ENCODE assay signal across 29 cellular contexts in the genomic region with DNA sequence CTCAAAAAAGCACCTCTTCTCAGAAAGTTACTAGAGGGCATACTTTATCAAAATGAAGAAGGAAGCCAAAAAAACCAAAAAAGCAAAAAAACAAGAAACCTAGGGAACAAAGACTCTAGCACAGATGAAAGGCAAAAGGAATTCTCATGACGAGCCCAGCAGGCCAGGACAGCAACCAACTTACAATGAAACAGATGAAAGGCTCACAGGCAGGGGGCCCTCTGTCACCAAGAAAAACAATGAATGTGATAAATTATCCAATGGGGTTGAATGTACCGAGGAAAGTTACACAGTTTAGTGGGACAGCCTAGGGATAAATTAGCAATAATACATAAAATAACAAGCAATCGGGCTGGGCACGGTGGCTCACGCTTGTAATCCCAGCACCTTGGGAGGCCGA.
DNase-seq lines count a peak whose midpoint lies in the region; ATAC-seq, FAIRE-seq and TF ChIP-seq lines count a peak whose summit lies in the region.
"Had no signal": no experiment of that assay in that cellular context is flagged by ENCODE, and none has a peak within 500 bp of the region (broad histone marks: within the 10 kb centered on the region; RNA-seq: fewer than 3 reads in every experiment).

No MANE protein-coding gene starts in this region.

- H3K9me3 Mint-ChIP-seq in HFFc6, result no peaks in the 10 kb centered on the region
- H3K9me3 Mint-ChIP-seq: CD4-positive, alpha-beta T cell; immature natural killer cell; stimulated activated effector memory CD8-positive, alpha-beta T cell treated with anti-CD3 and anti-CD28 coated beads, Interleukin-12 subunit alpha, Interleukin-12 subunit beta, amount 100 ng/mL, for 72 hours had no signal

- no peaks in the 10 kb centered on the region for H3K27me3 ChIP-seq in HepG2 (ENCODE audit: control insufficient read depth in 1 of 2, insufficient read depth in 2 of 2, low read length in 2 of 2)
- H3K27me3 ChIP-seq: SJCRH30 had no signal

- intact Hi-C loops in HepG2 (cut with micrococcal nuclease; ENCODE audit: unreplicated experiment), result loop anchor here (5.0 kb wide), 1 partner anchor 119 kb away; the partner anchor contains the start of gene CASK

- no peak overlapping the region for H3K4me3 Mint-ChIP-seq in HFFc6
- H3K4me3 Mint-ChIP-seq: CD4-positive, alpha-beta T cell; immature natural killer cell; mesothelial cell of epicardium; naive thymus-derived CD8-positive, alpha-beta T cell; stimulated activated effector memory CD8-positive, alpha-beta T cell treated with anti-CD3 and anti-CD28 coated beads, Interleukin-12 subunit alpha, Interleukin-12 subunit beta, amount 100 ng/mL, for 72 hours; T-cell had no signal

- DNase-seq in DMS53 (lab: John Stamatoyannopoulos, UW), result peak; percentile 39
- DNase-seq in DMS53 treated with DMSO at 0.1 percent for 48 hours (lab: John Stamatoyannopoulos, UW; ENCODE audit: unreplicated experiment), result no peak
- no peak for DNase-seq in HFFc6
- DNase-seq in choroid plexus epithelial cell (ENCODE audit: low read depth), result no peak
- no peak for DNase-seq in HepG2 (ENCODE audit: low spot score)
- DNase-seq: activated CD8-positive, alpha-beta memory T cell treated with anti-CD3 and anti-CD28 coated beads for 24 hours; activated T-cell treated with anti-CD3 and anti-CD28 coated beads, Interleukin-2, amount 50 U/mL, for 1 hour; CD4-positive, alpha-beta T cell; GF-D8; HCEC 1CT; heart right ventricle; immature natural killer cell; naive thymus-derived CD8-positive, alpha-beta T cell; NCI-H1417; NCI-H2081; retina; SJCRH30; T-cell had no signal

- TF ChIP-seq RAD21 in HepG2 (CRISPR knock-in tag; IDR thresholded peaks at IDR 0.05), result no peak

- no peak overlapping the region for H3K4me2 ChIP-seq in HepG2 (ENCODE audit: low read depth, low read length)
- H3K4me2 ChIP-seq: smooth muscle cell had no signal

- H3K9me3 ChIP-seq in HepG2 (ENCODE audit: low read length), result no peaks in the 10 kb centered on the region
- H3K9me3 ChIP-seq: SJCRH30 had no signal

- no peak overlapping the region for H3K27ac Mint-ChIP-seq in HFFc6
- H3K27ac Mint-ChIP-seq: CD4-positive, alpha-beta T cell; IgD-negative memory B cell; mesothelial cell of epicardium; stimulated activated effector memory CD8-positive, alpha-beta T cell treated with anti-CD3 and anti-CD28 coated beads, Interleukin-12 subunit alpha, Interleukin-12 subunit beta, amount 100 ng/mL, for 72 hours; T-cell had no signal

- H2AFZ ChIP-seq in HepG2 (ENCODE audit: low read length), result no peak overlapping the region

- BruUV-seq in HepG2 (replicated peaks; lab: Mats Ljungman, UMichigan), result no TSS peak

- H3K27ac ChIP-seq in HepG2 (ENCODE audit: extremely low read length, insufficient read depth, low read length), result no peak overlapping the region
- H3K27ac ChIP-seq: 22Rv1, coronary artery, heart right ventricle, SJCRH30 had no signal

- no peak overlapping the region for H3K4me3 ChIP-seq in choroid plexus epithelial cell (ENCODE audit: low read depth, low read length)
- H3K4me3 ChIP-seq in HepG2 (replicated peaks in 1 of 3; ENCODE audit: insufficient read depth in 1 of 3, low read depth in 2 of 3, low read length in 3 of 3), result no peak overlapping the region
- H3K4me3 ChIP-seq: coronary artery, heart right ventricle, SJCRH30, smooth muscle cell had no signal

- H3K79me2 ChIP-seq in HepG2 (ENCODE audit: insufficient read depth, low read length), result no peaks in the 10 kb centered on the region

- FAIRE-seq in HepG2 (lab: Jason Lieb, UNC), result no peak
- FAIRE-seq: GM18507, RCC 7860 had no signal

- POLR2A ChIA-PET in HepG2 (lab: Yijun Ruan, JAX), result no interaction called here

- TF ChIP-seq POLR2A in HepG2 (IDR thresholded peaks at IDR 0.05; ENCODE audit: insufficient read depth in 1 of 2, low read depth in 2 of 2, low read length in 2 of 2), result no peak

- TF ChIP-seq EP300 in HepG2 (IDR thresholded peaks at IDR 0.05; ENCODE audit: low read depth in 2 of 2, low read length in 2 of 2), result no peak
- TF ChIP-seq EP300 in HepG2 (CRISPR knock-in tag; IDR thresholded peaks at IDR 0.05; ENCODE audit: borderline replicate concordance), result no peak

- no peaks in the 10 kb centered on the region for H3K36me3 ChIP-seq in HepG2 (replicated peaks in 1 of 2; ENCODE audit: control insufficient read depth in 1 of 2, insufficient read depth in 2 of 2, low read length in 2 of 2)
- H3K36me3 ChIP-seq: heart right ventricle, SJCRH30 had no signal

- no peaks in the 10 kb centered on the region; the same call in 1 of the 2 replicates for H3K36me3 Mint-ChIP-seq in HFFc6 (ENCODE audit: low read depth)

- WGBS in HepG2 (ENCODE audit: low lambda C conversion rate), result 98% methylated on average over 6 of the region's 6 CpGs

- in situ Hi-C loops in HepG2 (cut with HindIII; ENCODE audit: extremely low pct_ligation_motif_present, low pct_unique_long_range_greater_than_20kb), result no loop called here

- CTCF ChIA-PET in HepG2 (lab: Yijun Ruan, JAX; ENCODE audit: low intra/inter-chr PET ratio, low total read pairs), result no interaction called here

- no peak overlapping the region for H3K9ac ChIP-seq in HepG2 (ENCODE audit: insufficient read depth, low read depth, low read length)

- no peaks in the 10 kb centered on the region for H3K4me1 Mint-ChIP-seq in HFFc6 (ENCODE audit: low read depth)
- H3K4me1 Mint-ChIP-seq: mesothelial cell of epicardium had no signal

- peak; percentile 23; the same call in 1 of the 2 replicates for TF ChIP-seq CTCF in HFFc6 (IDR thresholded peaks at IDR 0.05)
- peak; percentile 26 for TF ChIP-seq CTCF in choroid plexus epithelial cell (conservative IDR thresholded peaks at IDR 0.05; ENCODE audit: low read depth, low read length)
- TF ChIP-seq CTCF in HepG2 (CRISPR knock-in tag; IDR thresholded peaks at IDR 0.05), result peak; percentile 14; the same call in 1 of the 2 replicates

- no peaks in the 10 kb centered on the region for H3K4me1 ChIP-seq in HepG2 (ENCODE audit: insufficient read depth, low read length)
- H3K4me1 ChIP-seq: SJCRH30 had no signal

- no peaks in the 10 kb centered on the region; the same call in 1 of the 2 replicates for H3K27me3 Mint-ChIP-seq in HFFc6 (ENCODE audit: insufficient read depth)
- H3K27me3 Mint-ChIP-seq: CD4-positive, alpha-beta T cell; naive thymus-derived CD8-positive, alpha-beta T cell had no signal

- ATAC-seq in HepG2 (no peak), HG03095 (IDR thresholded peaks at IDR 0.05; ENCODE audit: unreplicated experiment) (no peak), GM21528 (IDR thresholded peaks at IDR 0.05; ENCODE audit: low FRiP score, unreplicated experiment) (no peak), HG03378 (IDR thresholded peaks at IDR 0.05; ENCODE audit: unreplicated experiment) (no peak)
- ATAC-seq: heart right ventricle; naive thymus-derived CD8-positive, alpha-beta T cell; stimulated activated effector memory CD8-positive, alpha-beta T cell treated with anti-CD3 and anti-CD28 coated beads, Interleukin-12 subunit alpha, Interleukin-12 subunit beta, amount 100 ng/mL, for 72 hours; T-cell had no signal

- H4K20me1 ChIP-seq in HepG2 (ENCODE audit: insufficient read depth, low read length), result no peaks in the 10 kb centered on the region

TF ChIP-seq in HepG2, 621 proteins besides CTCF, POLR2A, EP300 and RAD21:
- TF ChIP-seq ZNF33B (CRISPR knock-in tag; IDR thresholded peaks at IDR 0.05) (no peak), STAG1 (CRISPR knock-in tag; IDR thresholded peaks at IDR 0.05) (peak; percentile 24; the same call in 1 of the 2 replicates), HMG20B (CRISPR knock-in tag; conservative IDR thresholded peaks at IDR 0.05) (no peak)
